In the genomic region with DNA sequence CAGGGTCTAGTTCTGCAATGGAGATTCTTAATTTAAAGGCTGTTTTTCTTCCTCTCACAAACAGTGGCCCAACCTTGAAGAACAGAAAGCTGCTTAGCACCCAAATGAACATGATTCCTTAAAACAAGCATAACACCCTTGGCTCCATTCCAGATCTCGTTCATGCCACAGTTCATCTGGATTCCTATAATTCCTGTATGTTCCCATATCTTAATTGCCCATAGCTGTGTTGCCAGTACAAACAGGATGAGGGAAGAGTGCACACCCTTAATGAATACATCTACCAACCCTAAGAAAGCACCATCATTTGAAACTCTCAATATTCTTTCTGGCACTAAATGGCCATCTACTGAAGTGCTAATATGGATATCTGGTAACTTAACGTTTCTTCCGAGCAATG, we compare ENCODE assay signal across 17 cellular contexts. TPM values are rescaled to one million over a fixed set of nuclear protein-coding genes. Genes with fewer than 3 reads are reported as not detected.
DNase-seq lines count a peak whose midpoint lies in the region; FAIRE-seq and TF ChIP-seq lines count a peak whose summit lies in the region.
"Had no signal": no experiment of that assay in that cellular context is flagged by ENCODE, and none has a peak within 500 bp of the region (broad histone marks: within the 10 kb centered on the region; RNA-seq: fewer than 3 reads in every experiment).

No MANE protein-coding gene starts in this region.

- H3K36me3 ChIP-seq in cardiac muscle cell: peaks cover 13% of the 10 kb centered on the region
- H3K36me3 ChIP-seq in left ventricle myocardium inferior: no peaks in the 10 kb centered on the region
- no peaks in the 10 kb centered on the region for H3K36me3 ChIP-seq in PC-9 (ENCODE audit: low read depth)
- H3K36me3 ChIP-seq: SJSA1 had no signal

- H2AFZ ChIP-seq in PC-9: no peak overlapping the region

- intact Hi-C loops in left ventricle myocardium inferior (cut with micrococcal nuclease): no loop called here
- intact Hi-C loops in PC-9 (cut with micrococcal nuclease; ENCODE audit: unreplicated experiment): no loop called here

- no peaks in the 10 kb centered on the region for H4K20me1 ChIP-seq in PC-9 (ENCODE audit: insufficient read depth)

- peaks cover 61% of the 10 kb centered on the region for H3K79me2 ChIP-seq in PC-9 (ENCODE audit: low read depth)

- no TSS peak for BruUV-seq in PC-9 (replicated peaks; lab: Mats Ljungman, UMichigan)

- FAIRE-seq in D721Med (lab: Jason Lieb, UNC): no peak
- FAIRE-seq: GM12892, HTR-8/SVneo had no signal

- H3K9me3 ChIP-seq in cardiac muscle cell (ENCODE audit: low read depth) (no peaks in the 10 kb centered on the region), left ventricle myocardium inferior (replicated peaks) (no peaks in the 10 kb centered on the region), PC-9 (ENCODE audit: insufficient read depth, low read depth) (no peaks in the 10 kb centered on the region)
- H3K9me3 ChIP-seq: SJSA1 had no signal

- H3K4me3 ChIP-seq in cardiac muscle cell (no peak overlapping the region), left ventricle myocardium inferior (no peak overlapping the region), PC-9 (no peak overlapping the region), epithelial cell of esophagus (ENCODE audit: low read length) (no peak overlapping the region)
- H3K4me3 ChIP-seq: SJSA1 had no signal

- H3K4me2 ChIP-seq in PC-9: 0 out of 2 replicates have a peak overlapping the region, but pooled peaks have one; percentile 5

- H3K27me3 ChIP-seq in cardiac muscle cell (no peaks in the 10 kb centered on the region), left ventricle myocardium inferior (ENCODE audit: low read depth) (no peaks in the 10 kb centered on the region), PC-9 (ENCODE audit: insufficient read depth, low read depth) (no peaks in the 10 kb centered on the region)
- H3K27me3 ChIP-seq: SJSA1 had no signal

- TF ChIP-seq CTCF in cardiac muscle cell (IDR thresholded peaks at IDR 0.05; ENCODE audit: low read depth, low read length) (no peak), left ventricle myocardium inferior (IDR thresholded peaks at IDR 0.05; ENCODE audit: borderline replicate concordance) (no peak), PC-9 (conservative IDR thresholded peaks at IDR 0.05) (no peak), epithelial cell of esophagus (IDR thresholded peaks at IDR 0.05; ENCODE audit: insufficient read depth, low read depth, low read length, missing control alignments) (no peak), D721Med (IDR thresholded peaks at IDR 0.05; ENCODE audit: insufficient read depth, missing control alignments) (no peak)

- POLR2A ChIA-PET in PC-9 (lab: Charles Lee; ENCODE audit: unreplicated experiment): interaction anchor here (0.5 to 0.7 kb wide), 4 partner anchors 77 to 696 kb away, joined by 3 to 4 read pairs (median 3); no protein-coding TSS in a partner anchor

- CTCF ChIA-PET in PC-9 (lab: Charles Lee): interaction anchor here (0.8 kb wide), 1 partner anchor 10 kb away, joined by 3 read pairs; no protein-coding TSS in a partner anchor

- H3F3A ChIP-seq in PC-9 (ENCODE audit: insufficient read depth, low read depth): no peaks in the 10 kb centered on the region

- no peaks in the 10 kb centered on the region for H3K9me2 ChIP-seq in PC-9 (ENCODE audit: insufficient read depth)

- DNase-seq in cardiac muscle cell (ENCODE audit: low read depth in 1 of 2, low spot score in 1 of 2) (peak; percentile 50 to 73), left ventricle myocardium inferior (no peak), PC-9 (peak; percentile 45 to 67), epithelial cell of esophagus (ENCODE audit: low read depth) (peak; percentile 36), D721Med (ENCODE audit: insufficient read length, low spot score) (no peak), COLO829 (ENCODE audit: low spot score) (no peak)
- DNase-seq in activated CD4-positive, alpha-beta T cell treated with anti-CD3 and anti-CD28 coated beads, Interleukin-2, amount 50 U/mL, for 4 hours: no peak
- no peak for DNase-seq in activated effector memory CD4-positive, alpha-beta T cell treated with Interleukin-2 at 50 U/mL for 16 hours
- DNase-seq: activated gamma-delta T cell; endodermal cell; NCI-H774; posterior cingulate gyrus; stimulated activated CD4-positive, alpha-beta T cell treated with anti-CD3 and anti-CD28 coated beads, Interleukin-1b, Interleukin-23, amount 100 ng/mL, for 48 hours had no signal

- peak overlapping the region; percentile 80 for H3K27ac ChIP-seq in cardiac muscle cell
- H3K27ac ChIP-seq in left ventricle myocardium inferior (replicated peaks): no peak overlapping the region
- H3K27ac ChIP-seq in PC-9: no peak overlapping the region
- H3K27ac ChIP-seq: SJSA1 had no signal

- H3K4me1 ChIP-seq in cardiac muscle cell (ENCODE audit: low read depth) (peaks cover 52% of the 10 kb centered on the region), left ventricle myocardium inferior (peaks cover 12% of the 10 kb centered on the region), PC-9 (replicated peaks; ENCODE audit: insufficient read depth) (peaks cover 11% of the 10 kb centered on the region; the same call in 1 of the 2 replicates)

RNA-seq across cellular contexts. Expression of gene TGFB2, which starts 45.5 kb away (rescaled TPM):
- total RNA-seq in cardiac muscle cell: 107 and 171 TPM in 2 replicates
- 132 and 210 TPM in 2 replicates for polyA plus RNA-seq in cardiac muscle cell
- total RNA-seq in left ventricle myocardium inferior: 4.4 TPM
- total RNA-seq in PC-9 (2021): 65.7 and 74.3 TPM in 2 replicates
- total RNA-seq: activated CD8-positive, alpha-beta memory T cell treated with anti-CD3 and anti-CD28 coated beads for 36 hours had no signal

Comparison
In these comparisons a context has a peak if more than half of its experiments do, and no peak if none do; other contexts are left out.
1. DNase-seq: peak in cardiac muscle cell (2 of 2), PC-9 (2 of 2) and epithelial cell of esophagus (single experiment); none in left ventricle myocardium inferior (single experiment), D721Med (single experiment), activated CD4-positive, alpha-beta T cell treated with anti-CD3 and anti-CD28 coated beads, Interleukin-2, amount 50 U/mL, for 4 hours (0 of 2), activated effector memory CD4-positive, alpha-beta T cell treated with Interleukin-2 at 50 U/mL for 16 hours (single experiment) and COLO829 (single experiment).
2. RNA of gene TGFB2, which starts 45.5 kb away (total RNA-seq): 107 to 171 TPM in cardiac muscle cell and 65.7 to 74.3 TPM in PC-9; 4.4 TPM in left ventricle myocardium inferior (single experiment); every median in the first group is over 10 times any median in the second.